ENCODE assay signal across 29 cellular contexts in genomic region chrX:68947882-68948605, GRCh38.
DNase-seq lines count a peak whose midpoint lies in the region; ATAC-seq and TF ChIP-seq lines count a peak whose summit lies in the region.
"Had no signal": no experiment of that assay in that cellular context is flagged by ENCODE, and none has a peak within 500 bp of the region (broad histone marks: within the 10 kb centered on the region; RNA-seq: fewer than 3 reads in every experiment).

No MANE protein-coding gene starts in this region.

- POLR2A ChIA-PET in GM10248 (lab: Yijun Ruan, JAX) = no interaction called here
- POLR2A ChIA-PET in SK-N-SH (lab: Yijun Ruan, JAX) = interaction anchor here (0.8 to 1.8 kb wide), 2 partner anchors 119 to 120 kb away, joined by 3 to 7 read pairs; partner anchors contain the start of gene EFNB1

- no peak overlapping the region for H2AFZ ChIP-seq in SK-N-SH (ENCODE audit: low read depth)

- no peaks in the 10 kb centered on the region for H3F3A ChIP-seq in SK-N-SH (replicated peaks; ENCODE audit: insufficient read depth)

- no peak for TF ChIP-seq CTCF in GM10248 (IDR thresholded peaks at IDR 0.05; ENCODE audit: control extremely low read depth, extremely low read depth, low read depth, missing control alignments)
- TF ChIP-seq CTCF in SK-N-SH (IDR thresholded peaks at IDR 0.05) = no peak
- no peak for TF ChIP-seq CTCF in foreskin fibroblast (IDR thresholded peaks at IDR 0.05; ENCODE audit: low read depth, low read length)

- H3K4me2 ChIP-seq in SK-N-SH = no peak overlapping the region

- peaks cover 5% of the 10 kb centered on the region for H3K27me3 ChIP-seq in SK-N-SH (ENCODE audit: insufficient read depth)
- no peaks in the 10 kb centered on the region for H3K27me3 ChIP-seq in effector memory CD4-positive, alpha-beta T cell (replicated peaks; ENCODE audit: control insufficient read depth, insufficient read depth, low read length, poor library complexity, severe bottlenecking)
- H3K27me3 ChIP-seq: gastroesophageal sphincter, uterus had no signal

- H3K4me1 ChIP-seq in SK-N-SH (ENCODE audit: control insufficient read depth in 1 of 2, insufficient read depth in 2 of 2, low read depth in 1 of 2, low read length in 1 of 2) = peaks cover 0 to 20% of the 10 kb centered on the region in 2 experiments; a peak in 1 of 4 replicates
- H3K4me1 ChIP-seq in effector memory CD4-positive, alpha-beta T cell (ENCODE audit: control insufficient read depth, insufficient read depth, low read length, poor library complexity, severe bottlenecking) = no peaks in the 10 kb centered on the region
- H3K4me1 ChIP-seq: gastroesophageal sphincter, uterus had no signal

- H3K27ac Mint-ChIP-seq in stimulated activated naive CD8-positive, alpha-beta T cell treated with anti-CD3 and anti-CD28 coated beads, Interleukin-15, amount 100 ng/mL, for 72 hours = no peak overlapping the region
- H3K27ac Mint-ChIP-seq: CD8-positive, alpha-beta T cell; memory B cell had no signal

- no peaks in the 10 kb centered on the region for H3K9me3 ChIP-seq in SK-N-SH
- no peaks in the 10 kb centered on the region for H3K9me3 ChIP-seq in effector memory CD4-positive, alpha-beta T cell (ENCODE audit: control insufficient read depth, low read length)
- H3K9me3 ChIP-seq: gastroesophageal sphincter, neutrophil, stomach, uterus had no signal

- H3K4me3 Mint-ChIP-seq in stimulated activated naive CD8-positive, alpha-beta T cell treated with anti-CD3 and anti-CD28 coated beads, Interleukin-15, amount 100 ng/mL, for 72 hours = no peak overlapping the region
- H3K4me3 Mint-ChIP-seq: CD8-positive, alpha-beta T cell; memory B cell had no signal

- H4K20me1 ChIP-seq in SK-N-SH (ENCODE audit: insufficient read depth) = no peaks in the 10 kb centered on the region

- H3K36me3 ChIP-seq in SK-N-SH (replicated peaks in 1 of 2; ENCODE audit: control insufficient read depth in 1 of 2, insufficient read depth in 2 of 2, low read length in 1 of 2) = no peaks in the 10 kb centered on the region
- H3K36me3 ChIP-seq in effector memory CD4-positive, alpha-beta T cell (ENCODE audit: control insufficient read depth, insufficient read depth, low read length) = no peaks in the 10 kb centered on the region
- H3K36me3 ChIP-seq: gastroesophageal sphincter, neutrophil, stomach, uterus had no signal

- peak in 1 of 2 experiments; percentile 85; a peak in 1 of 4 replicates for TF ChIP-seq EP300 in SK-N-SH (IDR thresholded peaks at IDR 0.05; ENCODE audit: borderline replicate concordance in 1 of 2, low read depth in 1 of 2, low read length in 1 of 2)

- no peaks in the 10 kb centered on the region for H3K9me2 ChIP-seq in SK-N-SH

- WGBS in SK-N-SH (ENCODE audit: low lambda C conversion rate) = 31% methylated on average over 6 of the region's 6 CpGs

- ATAC-seq in stimulated activated naive CD8-positive, alpha-beta T cell treated with anti-CD3 and anti-CD28 coated beads, Interleukin-15, amount 100 ng/mL, for 72 hours = no peak
- ATAC-seq: CD8-positive, alpha-beta T cell; gastroesophageal sphincter; sciatic nerve had no signal

- H3K9me3 Mint-ChIP-seq in stimulated activated naive CD8-positive, alpha-beta T cell treated with anti-CD3 and anti-CD28 coated beads, Interleukin-15, amount 100 ng/mL, for 72 hours = no peaks in the 10 kb centered on the region
- H3K9me3 Mint-ChIP-seq: CD8-positive, alpha-beta T cell; memory B cell had no signal

- DNase-seq in AG08395 (ENCODE audit: low spot score) (peak; percentile 31), GM10248 (ENCODE audit: extremely low spot score) (peak; percentile 2), SK-N-SH (peak; percentile 76), foreskin fibroblast (peak; percentile 17 to 57), NCI-H2029 treated with DMSO at 0.1 percent for 48 hours (lab: John Stamatoyannopoulos, UW) (no peak), COR-L47 (lab: John Stamatoyannopoulos, UW) (no peak)
- no peak for DNase-seq in effector memory CD4-positive, alpha-beta T cell
- no peak for DNase-seq in stimulated activated naive CD8-positive, alpha-beta T cell treated with anti-CD3 and anti-CD28 coated beads, Interleukin-15, amount 100 ng/mL, for 72 hours
- DNase-seq: 8988T; activated naive CD4-positive, alpha-beta T cell; AML-193; caudate nucleus; dermis blood vessel endothelial cell; EL; HCEC 1CT; hippocampal formation; NCI-H1048; NCI-H1694; NCI-H82; stimulated activated CD4-positive, alpha-beta T cell treated with anti-CD3 and anti-CD28 coated beads, Interleukin-12 subunit alpha, Interleukin-12 subunit beta, amount 100 ng/mL, for 4 hours; stimulated activated CD4-positive, alpha-beta T cell treated with anti-CD3 and anti-CD28 coated beads, Interleukin-2, amount 100 ng/mL, for 48 hours; stomach; uterus had no signal

- H3K4me1 Mint-ChIP-seq in stimulated activated naive CD8-positive, alpha-beta T cell treated with anti-CD3 and anti-CD28 coated beads, Interleukin-15, amount 100 ng/mL, for 72 hours = no peaks in the 10 kb centered on the region
- H3K4me1 Mint-ChIP-seq: memory B cell had no signal

- no peaks in the 10 kb centered on the region for H3K27me3 Mint-ChIP-seq in stimulated activated naive CD8-positive, alpha-beta T cell treated with anti-CD3 and anti-CD28 coated beads, Interleukin-15, amount 100 ng/mL, for 72 hours
- H3K27me3 Mint-ChIP-seq: memory B cell had no signal

- TF ChIP-seq RAD21 in SK-N-SH (IDR thresholded peaks at IDR 0.05; ENCODE audit: low read length) = peak; percentile 51

- CTCF ChIA-PET in GM10248 (lab: Yijun Ruan, JAX) (no interaction called here), SK-N-SH (lab: Yijun Ruan, JAX) (interaction anchor here (0.6 to 2.9 kb wide), 18 partner anchors 9 to 183 kb away, joined by 3 to 27 read pairs (median 4); partner anchors contain the start of gene EFNB1)

- H3K9ac ChIP-seq in SK-N-SH = no peak overlapping the region

- H3K79me2 ChIP-seq in SK-N-SH (ENCODE audit: insufficient read depth) = no peaks in the 10 kb centered on the region

- H3K4me3 ChIP-seq in SK-N-SH (ENCODE audit: low read depth in 2 of 2, low read length in 1 of 2) (no peak overlapping the region), foreskin fibroblast (ENCODE audit: low read depth in 1 of 2, low read length in 2 of 2) (no peak overlapping the region)
- no peak overlapping the region for H3K4me3 ChIP-seq in effector memory CD4-positive, alpha-beta T cell (ENCODE audit: insufficient read depth, low read depth, low read length, poor library complexity, severe bottlenecking)
- H3K4me3 ChIP-seq: gastroesophageal sphincter, stomach, uterus had no signal

- H3K27ac ChIP-seq in SK-N-SH (ENCODE audit: low read depth in 2 of 2, low read length in 1 of 2) = peak overlapping the region in 1 of 2 experiments; percentile 88; a peak in 2 of 4 replicates
- no peak overlapping the region for H3K27ac ChIP-seq in effector memory CD4-positive, alpha-beta T cell (ENCODE audit: insufficient read depth, low read length, poor library complexity, severe bottlenecking)
- H3K27ac ChIP-seq: gastroesophageal sphincter, neutrophil, RWPE1, stomach, uterus had no signal

TF ChIP-seq in SK-N-SH, 30 proteins besides CTCF, POLR2A, EP300 and RAD21:
- TF ChIP-seq CHD2 (IDR thresholded peaks at IDR 0.05; ENCODE audit: low read length, partially characterized antibody) (peak; percentile 32), SMC3 (IDR thresholded peaks at IDR 0.05; ENCODE audit: low read depth, low read length) (peak; percentile 29; the same call in 1 of the 2 replicates), USF2 (IDR thresholded peaks at IDR 0.05; ENCODE audit: borderline replicate concordance, low read depth, low read length) (no peak), NFIC (IDR thresholded peaks at IDR 0.05; ENCODE audit: borderline replicate concordance) (no peak), FOXM1 (IDR thresholded peaks at IDR 0.05; ENCODE audit: low read depth) (no peak), FOXJ3 (CRISPR knock-in tag; IDR thresholded peaks at IDR 0.05) (peak; percentile 50; the same call in 1 of the 2 replicates), GATA2 (CRISPR knock-in tag; IDR thresholded peaks at IDR 0.05) (peak; percentile 55), SIN3A (IDR thresholded peaks at IDR 0.05; ENCODE audit: borderline replicate concordance, low read depth, low read length) (no peak), MEF2A (IDR thresholded peaks at IDR 0.05; ENCODE audit: borderline replicate concordance, low read depth) (no peak), RXRA (IDR thresholded peaks at IDR 0.05; ENCODE audit: borderline replicate concordance, low read depth) (no peak), IRF3 (IDR thresholded peaks at IDR 0.05; ENCODE audit: low read depth, low read length) (no peak), NRF1 (IDR thresholded peaks at IDR 0.05; ENCODE audit: low read depth, low read length) (no peak), TAF1 (IDR thresholded peaks at IDR 0.05; ENCODE audit: borderline replicate concordance, low read depth, low read length) (no peak), RCOR1 (IDR thresholded peaks at IDR 0.05; ENCODE audit: low read length) (peak; percentile 78), ELF1 (IDR thresholded peaks at IDR 0.05) (no peak)

Comparison
In these comparisons a context has a peak if more than half of its experiments do, and no peak if none do; other contexts are left out.
1. DNase-seq: peak in AG08395 (single experiment), GM10248 (single experiment), SK-N-SH (single experiment) and foreskin fibroblast (2 of 2); none in NCI-H2029 treated with DMSO at 0.1 percent for 48 hours (single experiment), effector memory CD4-positive, alpha-beta T cell (0 of 3), COR-L47 (single experiment) and stimulated activated naive CD8-positive, alpha-beta T cell treated with anti-CD3 and anti-CD28 coated beads, Interleukin-15, amount 100 ng/mL, for 72 hours (0 of 2).